ENCODE assay signal across 1 cellular context in the genomic region with DNA sequence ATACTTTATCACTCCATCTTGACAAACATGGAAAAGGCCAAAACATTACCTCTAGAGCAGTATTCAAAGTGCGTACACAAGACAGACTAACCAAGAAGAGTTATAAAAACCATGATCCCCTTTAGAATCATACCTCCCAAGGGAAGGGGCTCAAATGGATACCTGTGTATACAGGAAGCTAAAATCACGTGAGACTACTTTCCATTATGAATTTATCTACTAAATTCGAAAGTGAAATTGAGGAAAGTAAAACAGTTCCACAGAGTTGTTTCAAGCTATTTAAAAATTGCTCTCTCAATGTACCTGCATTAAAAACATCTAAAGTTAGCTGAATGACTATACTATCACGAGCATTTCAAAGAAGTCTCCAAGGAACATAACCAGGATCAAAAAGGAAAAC.
A peak's percentile ranks its signal among the peaks of the same experiment; 100 is the strongest.
TF ChIP-seq lines count a peak whose summit lies in the region.

No MANE protein-coding gene starts in this region.

TF ChIP-seq in GM12878, 131 proteins besides CTCF, POLR2A, EP300 and RAD21:
- no peak for TF ChIP-seq IRF4 (IDR thresholded peaks at IDR 0.05; ENCODE audit: low read depth, low read length)
- 0 out of 2 replicates have a peak, but pooled peaks have one; percentile 11 for TF ChIP-seq IKZF1 (conservative IDR thresholded peaks at IDR 0.05)
- peak; percentile 17 for TF ChIP-seq MEF2B (IDR thresholded peaks at IDR 0.05; ENCODE audit: partially characterized antibody, poor library complexity, severe bottlenecking)
- TF ChIP-seq SMC3 (IDR thresholded peaks at IDR 0.05; ENCODE audit: borderline replicate concordance, low read length), result no peak
- TF ChIP-seq IKZF2 (IDR thresholded peaks at IDR 0.05), result peak; percentile 29 to 60; a peak in 2 of 4 replicates
- TF ChIP-seq ZNF622 (IDR thresholded peaks at IDR 0.05), result no peak
- TF ChIP-seq MYB (IDR thresholded peaks at IDR 0.05; ENCODE audit: borderline replicate concordance, low read depth, low read length), result no peak
- no peak for TF ChIP-seq HDAC2 (IDR thresholded peaks at IDR 0.05)
- TF ChIP-seq RFX5 (IDR thresholded peaks at IDR 0.05; ENCODE audit: low read depth, low read length), result no peak
- peak; percentile 76 to 84 for TF ChIP-seq BHLHE40 (IDR thresholded peaks at IDR 0.05; ENCODE audit: borderline replicate concordance in 1 of 2, low read depth in 2 of 2, low read length in 1 of 2)
- no peak for TF ChIP-seq PAX5 (IDR thresholded peaks at IDR 0.05; ENCODE audit: borderline replicate concordance, low read depth, low read length)
- TF ChIP-seq RAD51 (IDR thresholded peaks at IDR 0.05), result peak; percentile 62; the same call in 1 of the 2 replicates
- TF ChIP-seq CREM (IDR thresholded peaks at IDR 0.05; ENCODE audit: low read depth), result no peak
- TF ChIP-seq ESRRA (IDR thresholded peaks at IDR 0.05; ENCODE audit: low read length), result no peak
- TF ChIP-seq HDGF (IDR thresholded peaks at IDR 0.05), result no peak
- TF ChIP-seq TCF12 (IDR thresholded peaks at IDR 0.05; ENCODE audit: low read depth, low read length), result no peak
- no peak for TF ChIP-seq MTA3 (IDR thresholded peaks at IDR 0.05; ENCODE audit: borderline replicate concordance, low read length)
- TF ChIP-seq JUNB (IDR thresholded peaks at IDR 0.05), result 0 out of 2 replicates have a peak, but pooled peaks have one; percentile 23
TF ChIP-seq in GM12878: peak in this region for 6.
